In the genomic region with DNA sequence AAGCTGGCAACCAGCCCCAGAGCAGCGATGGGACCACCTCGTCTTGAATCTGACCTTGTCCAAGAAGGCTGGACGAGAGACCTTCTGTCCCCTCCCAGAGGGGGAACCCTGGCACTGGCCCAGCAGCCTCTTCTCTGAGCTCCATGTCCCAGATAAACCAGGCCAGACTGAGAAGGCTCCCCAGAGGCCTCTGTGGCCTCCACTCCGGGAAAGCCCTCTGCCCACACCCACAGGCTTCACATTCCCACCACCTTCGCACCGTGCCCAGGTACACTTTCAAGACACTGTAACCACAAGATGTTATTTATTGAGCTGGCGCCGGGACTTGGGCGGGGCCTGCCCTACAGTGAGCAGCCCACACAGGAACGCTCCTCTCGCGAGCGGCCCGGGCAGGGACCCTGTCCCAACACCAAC, we compare ENCODE assay signal across 1 cellular context.
TF ChIP-seq lines count a peak whose summit lies in the region.

No MANE protein-coding gene starts in this region.

TF ChIP-seq in HepG2, 621 proteins besides CTCF, POLR2A, EP300 and RAD21:
- TF ChIP-seq TBP (CRISPR knock-in tag; IDR thresholded peaks at IDR 0.05) (no peak), ZNF605 (CRISPR knock-in tag; IDR thresholded peaks at IDR 0.05) (no peak)
TF ChIP-seq in HepG2: peak in this region for 0.
